In genomic region chr18:26436176-26437031, GRCh38 we compare ENCODE assay signal across 12 cellular contexts.
DNase-seq lines count a peak whose midpoint lies in the region; ATAC-seq, FAIRE-seq and TF ChIP-seq lines count a peak whose summit lies in the region.
"Had no signal": no experiment of that assay in that cellular context is flagged by ENCODE, and none has a peak within 500 bp of the region (broad histone marks: within the 10 kb centered on the region; RNA-seq: fewer than 3 reads in every experiment).

No MANE protein-coding gene starts in this region.

- H3K27ac ChIP-seq in A549 (peak overlapping the region; percentile 88 to 90), HCT116 (ENCODE audit: low read depth, low read length) (no peak overlapping the region), gastroesophageal sphincter (no peak overlapping the region), caudate nucleus (ENCODE audit: low read depth, low read length) (no peak overlapping the region)
- H3K27ac ChIP-seq: KMS-11, skin epidermis had no signal

- TF ChIP-seq POLR2A in A549 (IDR thresholded peaks at IDR 0.05; ENCODE audit: low read length) (no peak), HCT116 (IDR thresholded peaks at IDR 0.05; ENCODE audit: borderline replicate concordance, extremely low read depth, insufficient read depth, insufficient read length) (no peak), gastroesophageal sphincter (IDR thresholded peaks at IDR 0.05) (no peak)

- H3K9ac ChIP-seq in HCT116 (ENCODE audit: low read length): peak overlapping the region; percentile 22; the same call in 1 of the 2 replicates
- H3K9ac ChIP-seq: KMS-11 had no signal

- no peak for FAIRE-seq in A549 (lab: Jason Lieb, UNC)

- intact Hi-C loops in HCT116 (cut with micrococcal nuclease): no loop called here

- POLR2A ChIA-PET in A549 (lab: Yijun Ruan, JAX) (interaction anchor here (0.5 kb wide), 1 partner anchor 78 kb away, joined by 3 read pairs; no protein-coding TSS in a partner anchor), HCT116 (lab: Charles Lee) (interaction anchor here (0.8 to 2.6 kb wide), 4 partner anchors 9 to 45 kb away, joined by 3 to 13 read pairs (median 3); no protein-coding TSS in a partner anchor)

- no peaks in the 10 kb centered on the region for H4K20me1 ChIP-seq in HCT116 (ENCODE audit: insufficient read depth)

- no peak for TF ChIP-seq CTCF in A549 (IDR thresholded peaks at IDR 0.05)
- TF ChIP-seq CTCF in HCT116 (IDR thresholded peaks at IDR 0.05 in 2 of 3, conservative IDR thresholded peaks at IDR 0.05 in 1 of 3; ENCODE audit: borderline replicate concordance in 1 of 3, insufficient read depth in 1 of 3, low read depth in 2 of 3, low read length in 2 of 3): no peak
- TF ChIP-seq CTCF in gastroesophageal sphincter (IDR thresholded peaks at IDR 0.05): no peak
- no peak for TF ChIP-seq CTCF in GM10266 (IDR thresholded peaks at IDR 0.05; ENCODE audit: control insufficient read depth, insufficient read depth, low read depth, missing control alignments)
- TF ChIP-seq CTCF in BE2C (IDR thresholded peaks at IDR 0.05; ENCODE audit: low read depth, low read length): no peak

- TSS peak; percentile 99 for BruUV-seq in HCT116 (replicated peaks; lab: Mats Ljungman, UMichigan)

- H3K9me2 ChIP-seq in HCT116 (ENCODE audit: insufficient read depth): no peaks in the 10 kb centered on the region

- H3K4me3 ChIP-seq in A549 (peak overlapping the region; percentile 27; the same call in 2 of the 3 replicates), HCT116 (replicated peaks in 1 of 2; ENCODE audit: low read depth in 1 of 2, low read length in 2 of 2) (peak overlapping the region in 1 of 2 experiments; percentile 35; a peak in 3 of 4 replicates), gastroesophageal sphincter (no peak overlapping the region), BE2C (ENCODE audit: low read depth, low read length) (no peak overlapping the region)
- H3K4me3 ChIP-seq: skin epidermis had no signal

- H3K4me2 ChIP-seq in A549 (peak overlapping the region; percentile 71), HCT116 (ENCODE audit: low read length) (peak overlapping the region; percentile 69)
- H3K4me2 ChIP-seq: KMS-11 had no signal

- WGBS in A549 (ENCODE audit: missing lambda C conversion rate): 51% methylated on average over 11 of the region's 11 CpGs
- WGBS in gastroesophageal sphincter (ENCODE audit: low coverage in 1 of 2), 2 donors: 66 to 69% methylated on average over 6 to 10 of the region's 11 CpGs

- H3K36me3 ChIP-seq in HCT116 (ENCODE audit: control insufficient read depth in 1 of 2, insufficient read depth in 2 of 2, low read length in 2 of 2) (no peaks in the 10 kb centered on the region), gastroesophageal sphincter (no peaks in the 10 kb centered on the region), BE2C (no peaks in the 10 kb centered on the region)

- DNase-seq in A549 (ENCODE audit: low read depth in 1 of 2, low spot score in 1 of 2): peak; percentile 52 to 82
- DNase-seq in HCT116 (ENCODE audit: low read depth, low spot score): peak; percentile 73
- peak; percentile 12 for DNase-seq in amniotic stem cell (lab: John Stamatoyannopoulos, UW)
- DNase-seq in NCI-H2081 treated with DMSO at 0.1 percent for 48 hours (lab: John Stamatoyannopoulos, UW): no peak
- DNase-seq in caudate nucleus (lab: John Stamatoyannopoulos, UW): no peak
- DNase-seq in GM10266 (ENCODE audit: extremely low spot score): no peak
- no peak for DNase-seq in BE2C
- DNase-seq: aorta, NCI-H510A had no signal

- no peaks in the 10 kb centered on the region for H3K79me2 ChIP-seq in HCT116 (ENCODE audit: insufficient read depth, low read length)

- H2AFZ ChIP-seq in HCT116 (ENCODE audit: low read depth, low read length, poor library complexity, severe bottlenecking): peak overlapping the region; percentile 87

- RAD21 ChIA-PET in HCT116 (lab: Charles Lee; ENCODE audit: low non-redundant PET in 1 of 2, low total read pairs in 2 of 2, uncharacterized antibody in 2 of 2, unreplicated experiment in 2 of 2): no interaction called here

- H3K9me3 ChIP-seq in A549 (no peaks in the 10 kb centered on the region), HCT116 (ENCODE audit: control insufficient read depth in 1 of 2, insufficient read depth in 1 of 2, low read depth in 1 of 2, low read length in 2 of 2) (no peaks in the 10 kb centered on the region), gastroesophageal sphincter (no peaks in the 10 kb centered on the region), BE2C (no peaks in the 10 kb centered on the region)

- peak; percentile 58 to 63; a peak in 3 of 5 replicates for TF ChIP-seq EP300 in A549 (IDR thresholded peaks at IDR 0.05)
- no peak for TF ChIP-seq EP300 in gastroesophageal sphincter (IDR thresholded peaks at IDR 0.05)

- TF ChIP-seq RAD21 in A549 (conservative IDR thresholded peaks at IDR 0.05 in 1 of 2, IDR thresholded peaks at IDR 0.05 in 1 of 2) (peak; percentile 12 to 17; a peak in 1 of 5 replicates), HCT116 (IDR thresholded peaks at IDR 0.05; ENCODE audit: low read depth) (no peak)

- CTCF ChIA-PET in A549 (lab: Yijun Ruan, JAX): interaction anchor here (0.6 to 1.9 kb wide), 2 partner anchors 31 to 274 kb away, joined by 3 to 6 read pairs; no protein-coding TSS in a partner anchor
- CTCF ChIA-PET in HCT116 (lab: Charles Lee): interaction anchor here (1.0 to 1.1 kb wide), 2 partner anchors 53 to 130 kb away, joined by 3 to 4 read pairs; no protein-coding TSS in a partner anchor

- H3K27me3 ChIP-seq in HCT116 (ENCODE audit: insufficient read depth, low read length) (no peaks in the 10 kb centered on the region), gastroesophageal sphincter (no peaks in the 10 kb centered on the region), BE2C (no peaks in the 10 kb centered on the region)

- H3K4me1 ChIP-seq in A549: peaks cover 26% of the 10 kb centered on the region
- peaks cover 15 to 17% of the 10 kb centered on the region in 2 experiments; a peak in 3 of 4 replicates for H3K4me1 ChIP-seq in HCT116 (ENCODE audit: control insufficient read depth in 1 of 2, insufficient read depth in 2 of 2, low read length in 2 of 2)
- H3K4me1 ChIP-seq in gastroesophageal sphincter: no peaks in the 10 kb centered on the region
- no peaks in the 10 kb centered on the region for H3K4me1 ChIP-seq in BE2C

- ATAC-seq in A549: peak; percentile 81 to 91
- peak; percentile 69 for ATAC-seq in HCT116
- peak; percentile 37 for ATAC-seq in gastroesophageal sphincter

TF ChIP-seq in A549, 52 proteins besides CTCF, POLR2A, EP300 and RAD21:
- TF ChIP-seq JUN (IDR thresholded peaks at IDR 0.05) (peak in 1 of 2 experiments; percentile 38; a peak in 1 of 5 replicates), CHD4 (IDR thresholded peaks at IDR 0.05; ENCODE audit: borderline replicate concordance) (no peak), FOSB (CRISPR knock-in tag; IDR thresholded peaks at IDR 0.05) (no peak), HOXB13 (CRISPR knock-in tag; IDR thresholded peaks at IDR 0.05; ENCODE audit: low read depth) (no peak), SMC3 (IDR thresholded peaks at IDR 0.05) (no peak; the same call in 2 of the 3 replicates), FOSL2 (IDR thresholded peaks at IDR 0.05) (peak; percentile 74), FOSL2 (CRISPR knock-in tag; IDR thresholded peaks at IDR 0.05) (peak; percentile 82), ZSCAN20 (CRISPR knock-in tag; IDR thresholded peaks at IDR 0.05) (no peak), JUNB (IDR thresholded peaks at IDR 0.05) (peak; percentile 61; the same call in 1 of the 2 replicates), CBX8 (IDR thresholded peaks at IDR 0.05) (no peak), GATA3 (IDR thresholded peaks at IDR 0.05; ENCODE audit: borderline replicate concordance) (0 out of 2 replicates have a peak, but pooled peaks have one; percentile 32), CEBPB (IDR thresholded peaks at IDR 0.05) (peak; percentile 81 to 93), MAX (IDR thresholded peaks at IDR 0.05) (peak; percentile 43; the same call in 1 of the 2 replicates)

TF ChIP-seq in HCT116, 20 proteins besides CTCF, POLR2A, EP300 and RAD21:
- no peak for TF ChIP-seq EZH2phosphoT487 (IDR thresholded peaks at IDR 0.05; ENCODE audit: borderline replicate concordance)
- TF ChIP-seq TCF7L2 (IDR thresholded peaks at IDR 0.05; ENCODE audit: borderline replicate concordance, extremely low read depth, insufficient read depth, insufficient read length): peak; percentile 58
- peak; percentile 74 for TF ChIP-seq FOSL1 (IDR thresholded peaks at IDR 0.05; ENCODE audit: low read depth)
- peak; percentile 71 for TF ChIP-seq SP1 (IDR thresholded peaks at IDR 0.05; ENCODE audit: low read depth)
- TF ChIP-seq CEBPB (IDR thresholded peaks at IDR 0.05; ENCODE audit: low read depth): peak; percentile 96
- TF ChIP-seq ELF1 (IDR thresholded peaks at IDR 0.05; ENCODE audit: borderline replicate concordance, low read depth): no peak
- no peak for TF ChIP-seq EZH2 (IDR thresholded peaks at IDR 0.05)
- no peak for TF ChIP-seq CBX3 (IDR thresholded peaks at IDR 0.05; ENCODE audit: low read depth)
- peak; percentile 73 for TF ChIP-seq JUND (IDR thresholded peaks at IDR 0.05)
- TF ChIP-seq ATF3 (IDR thresholded peaks at IDR 0.05): peak; percentile 49; the same call in 1 of the 2 replicates
- TF ChIP-seq EGR1 (IDR thresholded peaks at IDR 0.05; ENCODE audit: low read depth): no peak

Comparison
In these comparisons a context has a peak if more than half of its experiments do, and no peak if none do; other contexts are left out.
1. DNase-seq: peak in A549 (2 of 2), HCT116 (single experiment) and amniotic stem cell (single experiment); none in NCI-H2081 treated with DMSO at 0.1 percent for 48 hours (single experiment), caudate nucleus (0 of 61), GM10266 (single experiment) and BE2C (single experiment).
2. H3K27ac ChIP-seq: peak in A549 (2 of 2); none in HCT116 (single experiment), gastroesophageal sphincter (0 of 4) and caudate nucleus (single experiment).
3. Of the 6 proteins assayed by ChIP-seq in both A549 and HCT116: peak only in A549: MAX and RAD21; only in HCT116: none; in both: CEBPB; in neither: 3.
4. Peak in every context shown above with its lines, with median percentiles within 50 percentile points of each other: ATAC-seq.